19 cellular contexts compared by ENCODE assay signal in the genomic region with DNA sequence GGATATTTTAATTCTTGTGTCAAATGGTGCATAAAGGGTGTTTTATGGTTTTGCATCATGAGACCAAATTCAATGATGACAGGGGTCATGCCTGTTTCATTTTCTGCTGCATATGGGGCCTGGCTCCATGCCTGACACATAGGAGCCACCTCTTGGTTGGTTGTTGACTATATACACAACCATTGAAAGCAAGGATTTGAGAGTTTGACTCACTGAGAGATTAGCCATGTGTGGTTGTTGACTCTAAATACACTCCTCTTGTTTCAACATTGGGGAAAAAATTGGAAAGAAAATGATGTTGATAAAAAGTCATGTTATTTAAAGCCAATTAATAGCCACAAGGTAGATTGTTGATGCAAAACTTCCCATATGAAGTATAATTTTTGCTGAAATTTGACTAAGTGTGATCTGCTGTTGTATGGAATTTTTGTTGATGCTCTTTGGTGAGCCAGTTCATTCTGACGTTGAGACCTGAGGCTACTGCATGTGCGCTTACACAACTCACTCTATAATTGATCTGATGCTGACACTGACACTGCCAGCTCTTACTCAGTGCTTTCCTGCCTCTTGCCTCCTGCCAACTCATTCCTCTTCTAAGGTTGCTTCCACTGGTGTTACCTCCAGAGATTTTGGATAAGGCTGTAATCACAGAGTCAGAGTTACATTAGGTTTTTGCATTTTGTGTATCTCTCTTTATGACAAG.
DNase-seq lines count a peak whose midpoint lies in the region; FAIRE-seq and TF ChIP-seq lines count a peak whose summit lies in the region.
"Had no signal": no experiment of that assay in that cellular context is flagged by ENCODE, and none has a peak within 500 bp of the region (broad histone marks: within the 10 kb centered on the region; RNA-seq: fewer than 3 reads in every experiment).

No MANE protein-coding gene starts in this region.

- H3K9me3 ChIP-seq in stomach (no peaks in the 10 kb centered on the region), WERI-Rb-1 (ENCODE audit: severe bottlenecking) (no peaks in the 10 kb centered on the region), esophagus muscularis mucosa (no peaks in the 10 kb centered on the region)
- H3K9me3 ChIP-seq: ascending aorta, lower lobe of right lung, spleen, tibial artery had no signal

- H3K27ac ChIP-seq in stomach (peak overlapping the region in 3 of 5 donors; percentile 24 to 42 (median 25)), WERI-Rb-1 (no peak overlapping the region), esophagus muscularis mucosa (replicated peaks in 1 of 4) (peak overlapping the region in 1 of 4 donors; percentile 2)
- H3K27ac ChIP-seq: ascending aorta, KMS-11, lower lobe of right lung, spleen, tibial artery had no signal

- TF ChIP-seq POLR2A in stomach (IDR thresholded peaks at IDR 0.05) (no peak), esophagus muscularis mucosa (IDR thresholded peaks at IDR 0.05; ENCODE audit: low read depth) (no peak)

- TF ChIP-seq EP300 in stomach (IDR thresholded peaks at IDR 0.05): no peak
- no peak for TF ChIP-seq EP300 in esophagus muscularis mucosa (IDR thresholded peaks at IDR 0.05)

- no peak overlapping the region for H3K4me3 ChIP-seq in stomach
- H3K4me3 ChIP-seq in WERI-Rb-1 (ENCODE audit: low read depth, low read length): no peak overlapping the region
- no peak overlapping the region for H3K4me3 ChIP-seq in esophagus muscularis mucosa
- H3K4me3 ChIP-seq: ascending aorta, lower lobe of right lung, spleen, tibial artery had no signal

- H3K9me3 Mint-ChIP-seq in activated T-cell treated with anti-CD3 and anti-CD28 coated beads, Interleukin-2, amount 50 U/mL, for 24 hours: no peaks in the 10 kb centered on the region
- H3K9me3 Mint-ChIP-seq: T-cell had no signal

- H3K36me3 ChIP-seq in stomach: no peaks in the 10 kb centered on the region
- no peaks in the 10 kb centered on the region for H3K36me3 ChIP-seq in WERI-Rb-1
- H3K36me3 ChIP-seq in esophagus muscularis mucosa: no peaks in the 10 kb centered on the region
- H3K36me3 ChIP-seq: ascending aorta, lower lobe of right lung, spleen, tibial artery had no signal

- H3K36me3 Mint-ChIP-seq in activated T-cell treated with anti-CD3 and anti-CD28 coated beads, Interleukin-2, amount 50 U/mL, for 24 hours (ENCODE audit: low read depth): no peaks in the 10 kb centered on the region
- H3K36me3 Mint-ChIP-seq: T-cell had no signal

- TF ChIP-seq CTCF in stomach (IDR thresholded peaks at IDR 0.05) (no peak), WERI-Rb-1 (IDR thresholded peaks at IDR 0.05; ENCODE audit: low read depth, low read length) (no peak), esophagus muscularis mucosa (IDR thresholded peaks at IDR 0.05) (no peak)

- H3K27me3 ChIP-seq in stomach: no peaks in the 10 kb centered on the region
- peaks cover 71% of the 10 kb centered on the region for H3K27me3 ChIP-seq in WERI-Rb-1 (ENCODE audit: insufficient read depth, low read depth, severe bottlenecking)
- no peaks in the 10 kb centered on the region for H3K27me3 ChIP-seq in esophagus muscularis mucosa
- H3K27me3 ChIP-seq: ascending aorta, spleen, tibial artery had no signal

- no peaks in the 10 kb centered on the region for H3K4me1 Mint-ChIP-seq in activated T-cell treated with anti-CD3 and anti-CD28 coated beads, Interleukin-2, amount 50 U/mL, for 24 hours (ENCODE audit: low read depth)

- H3K4me1 ChIP-seq in stomach (peaks cover 0 to 33% (median 5%) of the 10 kb centered on the region in 4 donors), esophagus muscularis mucosa (peaks cover 0 to 22% (median 2%) of the 10 kb centered on the region in 4 donors)
- H3K4me1 ChIP-seq: ascending aorta had no signal

- H3K27me3 Mint-ChIP-seq in activated T-cell treated with anti-CD3 and anti-CD28 coated beads, Interleukin-2, amount 50 U/mL, for 24 hours: peaks cover 2% of the 10 kb centered on the region

- H3K27ac Mint-ChIP-seq in activated T-cell treated with anti-CD3 and anti-CD28 coated beads, Interleukin-2, amount 50 U/mL, for 24 hours: no peak overlapping the region
- H3K27ac Mint-ChIP-seq: T-cell had no signal

- intact Hi-C loops in stomach (cut with DNase I; ENCODE audit: low total_unique reads): no loop called here
- intact Hi-C loops in esophagus muscularis mucosa (cut with DNase I): no loop called here

- peak; percentile 59 for DNase-seq in GM04504 (ENCODE audit: low read depth)
- DNase-seq in RCC 7860 (ENCODE audit: low spot score): peak; percentile 58
- peak; percentile 90 for DNase-seq in fibroblast of peridontal ligament (ENCODE audit: extremely low read depth)
- DNase-seq in stomach: no peak
- no peak for DNase-seq in HT-29 (ENCODE audit: low spot score)
- DNase-seq in activated T-cell treated with anti-CD3 and anti-CD28 coated beads, Interleukin-2, amount 50 U/mL, for 24 hours: no peak
- DNase-seq in WERI-Rb-1: no peak
- DNase-seq in esophagus muscularis mucosa (ENCODE audit: extremely low spot score): no peak
- DNase-seq: activated CD4-positive, alpha-beta T cell treated with anti-CD3 and anti-CD28 coated beads for 48 hours; effector memory CD4-positive, alpha-beta T cell; hippocampal formation; lower lobe of right lung; NCI-H2107; spleen; T-cell had no signal

- no peak overlapping the region for H3K4me3 Mint-ChIP-seq in activated T-cell treated with anti-CD3 and anti-CD28 coated beads, Interleukin-2, amount 50 U/mL, for 24 hours
- H3K4me3 Mint-ChIP-seq: T-cell had no signal

- FAIRE-seq in RCC 7860 (lab: Jason Lieb, UNC): no peak
- FAIRE-seq: D721Med had no signal

- WGBS in stomach, 5 donors: 54 to 74% (median 65%) methylated on average over 2 of the region's 2 CpGs
- 80% methylated on average over 2 of the region's 2 CpGs for WGBS in esophagus muscularis mucosa

Comparison
In these comparisons a context has a peak if more than half of its experiments do, and no peak if none do; other contexts are left out.
1. DNase-seq: peak in GM04504 (single experiment), RCC 7860 (single experiment) and fibroblast of peridontal ligament (single experiment); none in stomach (single experiment), HT-29 (single experiment), activated T-cell treated with anti-CD3 and anti-CD28 coated beads, Interleukin-2, amount 50 U/mL, for 24 hours (single experiment), WERI-Rb-1 (single experiment) and esophagus muscularis mucosa (single experiment).